In the genomic region with DNA sequence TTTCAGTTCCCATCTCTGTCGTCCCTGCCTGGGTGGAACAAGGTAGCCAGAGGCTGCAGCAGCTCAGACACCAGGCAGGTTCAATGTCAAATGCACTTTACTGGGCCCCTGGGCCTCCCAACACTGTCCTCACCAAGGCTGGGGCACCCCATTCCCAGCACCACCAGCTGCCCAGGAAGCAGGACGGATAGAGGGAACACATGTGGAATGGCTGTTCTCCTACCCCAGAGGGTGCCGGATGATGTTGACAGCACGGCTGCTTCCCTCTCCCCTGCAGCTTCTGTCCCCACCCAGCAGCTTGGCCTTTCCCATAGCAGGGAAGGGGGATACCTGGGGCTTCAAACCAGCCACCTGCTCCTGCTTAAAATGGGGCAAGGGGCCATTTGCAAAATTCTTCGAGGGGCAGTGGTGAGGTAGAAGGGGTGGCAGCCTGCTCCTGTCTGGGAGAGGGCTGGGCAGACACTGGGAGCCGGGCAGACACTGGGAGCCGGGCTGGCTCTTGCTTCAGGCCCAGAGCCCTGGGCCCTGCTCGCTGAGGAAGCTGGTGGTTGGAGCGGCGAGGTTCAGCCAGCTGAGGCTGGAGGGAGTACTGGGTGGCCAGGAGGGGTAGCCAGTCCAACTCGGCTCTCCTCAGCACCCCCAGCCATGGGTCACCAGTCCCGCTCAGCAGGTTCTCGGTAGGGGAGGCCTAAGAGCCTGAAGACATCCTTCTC, we compare ENCODE assay signal across 22 cellular contexts. TPM values are rescaled to one million over a fixed set of nuclear protein-coding genes. Genes with fewer than 3 reads are reported as not detected.
DNase-seq lines count a peak whose midpoint lies in the region; ATAC-seq, FAIRE-seq and TF ChIP-seq lines count a peak whose summit lies in the region.
"Had no signal": no experiment of that assay in that cellular context is flagged by ENCODE, and none has a peak within 500 bp of the region (broad histone marks: within the 10 kb centered on the region; RNA-seq: fewer than 3 reads in every experiment).

No MANE protein-coding gene starts in this region.

- H2BK12ac ChIP-seq in neuronal stem cell (ENCODE audit: low read length), result no peak overlapping the region

- no peak overlapping the region for H3K4me2 ChIP-seq in HepG2 (ENCODE audit: low read depth, low read length)
- H3K4me2 ChIP-seq in neuronal stem cell (ENCODE audit: insufficient read depth, low read length, poor library complexity, severe bottlenecking), result no peak overlapping the region
- H3K4me2 ChIP-seq: BLaER1, GM23338 had no signal

- no peaks in the 10 kb centered on the region for H3K9me3 Mint-ChIP-seq in central memory CD8-positive, alpha-beta T cell
- H3K9me3 Mint-ChIP-seq: CD4-positive, CD25-positive, alpha-beta regulatory T cell had no signal

- no peak overlapping the region for H2BK5ac ChIP-seq in neuronal stem cell (ENCODE audit: low read length)

- peaks cover 0 to 17% of the 10 kb centered on the region in 2 experiments; a peak in 4 of 5 replicates for H3K36me3 ChIP-seq in HepG2 (replicated peaks in 1 of 2; ENCODE audit: control insufficient read depth in 1 of 2, insufficient read depth in 2 of 2, low read length in 2 of 2)
- H3K36me3 ChIP-seq in right lobe of liver, result peaks cover 0 to 20% (median 0%) of the 10 kb centered on the region in 4 donors
- H3K36me3 ChIP-seq in neuronal stem cell (replicated peaks in 1 of 2; ENCODE audit: control insufficient read depth in 2 of 2, insufficient read depth in 2 of 2, low read length in 2 of 2), result peaks cover 25 to 47% of the 10 kb centered on the region in 2 donors
- H3K36me3 ChIP-seq in transverse colon, result peaks cover 0 to 3% (median 0%) of the 10 kb centered on the region in 4 donors

- H3K27ac Mint-ChIP-seq in central memory CD8-positive, alpha-beta T cell (ENCODE audit: low read depth), result peak overlapping the region; percentile 29
- H3K27ac Mint-ChIP-seq: GM23338 had no signal

- H3K4me3 Mint-ChIP-seq in central memory CD8-positive, alpha-beta T cell, result no peak overlapping the region
- H3K4me3 Mint-ChIP-seq: CD4-positive, CD25-positive, alpha-beta regulatory T cell; GM23338; H9 had no signal

- no peak overlapping the region for H3K18ac ChIP-seq in neuronal stem cell (ENCODE audit: low read length)

- TF ChIP-seq POLR2A in HepG2 (IDR thresholded peaks at IDR 0.05; ENCODE audit: insufficient read depth in 1 of 2, low read depth in 2 of 2, low read length in 2 of 2), result no peak
- TF ChIP-seq POLR2A in right lobe of liver (IDR thresholded peaks at IDR 0.05), result no peak
- TF ChIP-seq POLR2A in transverse colon (IDR thresholded peaks at IDR 0.05), result no peak

- TF ChIP-seq CTCF in HepG2 (CRISPR knock-in tag; IDR thresholded peaks at IDR 0.05), result no peak
- TF ChIP-seq CTCF in right lobe of liver (IDR thresholded peaks at IDR 0.05), result no peak
- no peak for TF ChIP-seq CTCF in transverse colon (IDR thresholded peaks at IDR 0.05)

- no peak overlapping the region for H3K4ac ChIP-seq in neuronal stem cell (ENCODE audit: low read length)

- no peak for ATAC-seq in HepG2
- no peak for ATAC-seq in right lobe of liver
- ATAC-seq in central memory CD8-positive, alpha-beta T cell (replicated peaks; ENCODE audit: extremely low read depth, poor library complexity, severe bottlenecking), result no peak
- no peak for ATAC-seq in left lobe of liver
- ATAC-seq: GM23338 had no signal

- no peak overlapping the region for H3K14ac ChIP-seq in neuronal stem cell (ENCODE audit: low read length)

- CTCF ChIA-PET in HepG2 (lab: Yijun Ruan, JAX; ENCODE audit: low intra/inter-chr PET ratio, low total read pairs), result no interaction called here

- H3K4me3 ChIP-seq in HepG2 (replicated peaks in 1 of 3; ENCODE audit: insufficient read depth in 1 of 3, low read depth in 2 of 3, low read length in 3 of 3) (no peak overlapping the region), right lobe of liver (no peak overlapping the region), neuronal stem cell (ENCODE audit: low read length in 2 of 2) (no peak overlapping the region), transverse colon (no peak overlapping the region)
- H3K4me3 ChIP-seq: BLaER1, GM23338, SJSA1 had no signal

- H3K36me3 Mint-ChIP-seq in central memory CD8-positive, alpha-beta T cell (ENCODE audit: insufficient read depth), result peaks cover 5% of the 10 kb centered on the region

- H3K23ac ChIP-seq in neuronal stem cell (ENCODE audit: low read depth, low read length, poor library complexity), result peak overlapping the region; percentile 31

- H3K79me2 ChIP-seq in HepG2 (ENCODE audit: insufficient read depth, low read length), result no peaks in the 10 kb centered on the region

- POLR2A ChIA-PET in HepG2 (lab: Yijun Ruan, JAX), result interaction anchor here (0.9 kb wide), 1 partner anchor 9 kb away, joined by 5 read pairs; a partner anchor contains a TSS

- H3K9me3 ChIP-seq in HepG2 (ENCODE audit: low read length), result no peaks in the 10 kb centered on the region
- no peaks in the 10 kb centered on the region for H3K9me3 ChIP-seq in right lobe of liver
- H3K9me3 ChIP-seq in neuronal stem cell (replicated peaks in 1 of 2; ENCODE audit: control insufficient read depth in 2 of 2, insufficient read depth in 1 of 2, low read depth in 1 of 2, low read length in 2 of 2), result no peaks in the 10 kb centered on the region
- no peaks in the 10 kb centered on the region for H3K9me3 ChIP-seq in transverse colon
- H3K9me3 ChIP-seq: BLaER1, SJSA1 had no signal

- WGBS in HepG2 (ENCODE audit: low lambda C conversion rate), result 87% methylated on average over 7 of the region's 13 CpGs
- 80% methylated on average over 1 of the region's 13 CpGs for WGBS in right lobe of liver (ENCODE audit: insufficient coverage, low coverage, low lambda C conversion rate, missing lambda C conversion rate)
- WGBS in neuronal stem cell (ENCODE audit: extremely low coverage in 2 of 2, insufficient read length in 2 of 2, insufficient replicate concordance in 1 of 2), 2 donors, result no CpG with 5 or more reads among the region's 13 CpGs
- WGBS in transverse colon (ENCODE audit: low coverage in 1 of 2), 2 donors, result 83% methylated on average over 13 of the region's 13 CpGs; no CpG with 5 or more reads in 1 of the 2 donors

- H3K27ac ChIP-seq in HepG2 (ENCODE audit: extremely low read length, insufficient read depth, low read length), result no peak overlapping the region
- H3K27ac ChIP-seq in right lobe of liver, result no peak overlapping the region
- H3K27ac ChIP-seq in neuronal stem cell (replicated peaks; ENCODE audit: low read length), result no peak overlapping the region
- no peak overlapping the region for H3K27ac ChIP-seq in transverse colon
- H3K27ac ChIP-seq: BLaER1, SJSA1 had no signal

- TF ChIP-seq EP300 in HepG2 (IDR thresholded peaks at IDR 0.05; ENCODE audit: low read depth in 2 of 2, low read length in 2 of 2) (no peak), HepG2 (CRISPR knock-in tag; IDR thresholded peaks at IDR 0.05; ENCODE audit: borderline replicate concordance) (no peak), transverse colon (IDR thresholded peaks at IDR 0.05; ENCODE audit: low read depth) (no peak)

- H3K27me3 Mint-ChIP-seq in central memory CD8-positive, alpha-beta T cell, result no peaks in the 10 kb centered on the region
- H3K27me3 Mint-ChIP-seq: CD4-positive, CD25-positive, alpha-beta regulatory T cell had no signal

- no TSS peak for BruUV-seq in HepG2 (replicated peaks; lab: Mats Ljungman, UMichigan)

- H3K79me1 ChIP-seq in neuronal stem cell (ENCODE audit: low read depth, low read length), result no peaks in the 10 kb centered on the region

- in situ Hi-C loops in HepG2 (cut with HindIII; ENCODE audit: extremely low pct_ligation_motif_present, low pct_unique_long_range_greater_than_20kb) (no loop called here), transverse colon (cut with MboI; ENCODE audit: low pct_ligation_motif_present in 1 of 4, low pct_unique_long_range_greater_than_20kb in 1 of 4, low sequenced_read_pairs in 3 of 4) (no loop called here)

- H4K20me1 ChIP-seq in HepG2 (ENCODE audit: insufficient read depth, low read length), result no peaks in the 10 kb centered on the region
- H4K20me1 ChIP-seq: BLaER1 had no signal

- intact Hi-C loops in HepG2 (cut with micrococcal nuclease; ENCODE audit: unreplicated experiment) (no loop called here), right lobe of liver (cut with DNase I) (no loop called here), transverse colon (cut with DNase I; ENCODE audit: low total_unique reads) (no loop called here)

- H3K4me1 ChIP-seq in HepG2 (ENCODE audit: insufficient read depth, low read length), result no peaks in the 10 kb centered on the region
- no peaks in the 10 kb centered on the region for H3K4me1 ChIP-seq in right lobe of liver
- H3K4me1 ChIP-seq in neuronal stem cell (ENCODE audit: control insufficient read depth in 2 of 2, insufficient read depth in 1 of 2, low read depth in 1 of 2, low read length in 2 of 2), result peaks cover 0 to 13% of the 10 kb centered on the region in 2 donors
- no peaks in the 10 kb centered on the region for H3K4me1 ChIP-seq in transverse colon
- H3K4me1 ChIP-seq: BLaER1 had no signal

- H3K27me3 ChIP-seq in HepG2 (ENCODE audit: control insufficient read depth in 1 of 2, insufficient read depth in 2 of 2, low read length in 2 of 2), result no peaks in the 10 kb centered on the region
- H3K27me3 ChIP-seq in right lobe of liver, result no peaks in the 10 kb centered on the region
- H3K27me3 ChIP-seq in neuronal stem cell (ENCODE audit: control insufficient read depth in 3 of 3, insufficient read depth in 3 of 3, low read depth in 1 of 3, low read length in 3 of 3), result no peaks in the 10 kb centered on the region
- H3K27me3 ChIP-seq in transverse colon, result no peaks in the 10 kb centered on the region
- H3K27me3 ChIP-seq: BLaER1, SJSA1 had no signal

- H4K8ac ChIP-seq in neuronal stem cell (ENCODE audit: low read depth, low read length), result no peak overlapping the region

- H2AK5ac ChIP-seq in neuronal stem cell (ENCODE audit: low read depth, low read length), result no peak overlapping the region

- H2AFZ ChIP-seq in HepG2 (ENCODE audit: low read length) (no peak overlapping the region), neuronal stem cell (ENCODE audit: low read length) (no peak overlapping the region)
- H2AFZ ChIP-seq: GM23338 had no signal

- FAIRE-seq in HepG2 (lab: Jason Lieb, UNC), result no peak
- FAIRE-seq: A204.1, RCC 7860 had no signal

- no peak overlapping the region for H4K91ac ChIP-seq in neuronal stem cell (ENCODE audit: low read depth, low read length, poor library complexity)

- H2BK15ac ChIP-seq in neuronal stem cell (ENCODE audit: low read length), result no peak overlapping the region

- H3K4me1 Mint-ChIP-seq in central memory CD8-positive, alpha-beta T cell, result no peaks in the 10 kb centered on the region

- H3K9ac ChIP-seq in HepG2 (ENCODE audit: insufficient read depth, low read depth, low read length) (no peak overlapping the region), neuronal stem cell (ENCODE audit: low read depth, low read length, poor library complexity) (no peak overlapping the region)
- H3K9ac ChIP-seq: BLaER1 had no signal

- DNase-seq in HepG2 (ENCODE audit: low spot score) (no peak), right lobe of liver (no peak), neuronal stem cell (ENCODE audit: low spot score) (no peak), NCI-H146 treated with DMSO at 0.1 percent for 48 hours (lab: John Stamatoyannopoulos, UW; ENCODE audit: unreplicated experiment) (no peak), left lobe of liver (ENCODE audit: low spot score) (no peak), transverse colon (no peak)
- DNase-seq in central memory CD8-positive, alpha-beta T cell (ENCODE audit: low spot score in 2 of 2), result no peak
- DNase-seq: CD4-positive, CD25-positive, alpha-beta regulatory T cell; DMS153; H9; NCI-H1092; NCI-H1417 treated with DMSO at 0.1 percent for 48 hours; NCI-H187 treated with DMSO at 0.1 percent for 48 hours; NCI-H2171 treated with DMSO at 0.1 percent for 48 hours; NCI-H446; NCI-H524 treated with DMSO at 0.1 percent for 48 hours; NCI-H774 had no signal

- no peak for TF ChIP-seq RAD21 in HepG2 (CRISPR knock-in tag; IDR thresholded peaks at IDR 0.05)

- H2BK120ac ChIP-seq in neuronal stem cell (ENCODE audit: low read depth, low read length), result no peak overlapping the region

RNA-seq across cellular contexts. Expression of a gene that starts 9.1 kb away (rescaled TPM):
- total RNA-seq in HepG2 (2016; rRNA removed; fragmentation: Illumina TruSeq; extraction: Trizol), result 8.1 and 13.8 TPM in 2 replicates
- total RNA-seq in HepG2 (2016; cell fraction: cytosol; rRNA removed; fragmentation: Illumina TruSeq; extraction: Trizol; ENCODE audit: low read depth), result 6.3 and 7.5 TPM in 2 replicates
- 8.8 and 13.2 TPM in 2 replicates for total RNA-seq in HepG2 (2016; cell fraction: insoluble cytoplasmic fraction; rRNA removed; fragmentation: Illumina TruSeq; extraction: Trizol)
- 10.8 and 13.5 TPM in 2 replicates for total RNA-seq in HepG2 (2016; cell fraction: membrane; rRNA removed; fragmentation: Illumina TruSeq; extraction: Trizol)
- total RNA-seq in HepG2 (2016; cell fraction: nucleus; rRNA removed; fragmentation: Illumina TruSeq; extraction: Trizol), result 13.0 and 17.9 TPM in 2 replicates
- polyA plus RNA-seq in HepG2 (2011; rRNA removed), result 19.1 and 25.0 TPM in 2 replicates
- 13.4 and 19.7 TPM in 2 replicates for polyA plus RNA-seq in HepG2 (2011; cell fraction: cytosol; rRNA removed)
- 60.4 and 68.5 TPM in 2 replicates for polyA plus RNA-seq in HepG2 (2011; cell fraction: nucleus; rRNA removed)
- polyA plus RNA-seq in HepG2 (2012), result 15.2 and 18.1 TPM in 2 replicates
- polyA plus RNA-seq in HepG2 (2016; cell fraction: cytosol; fragmentation: Illumina TruSeq; extraction: Trizol; ENCODE audit: low read depth), result 4.0 and 5.6 TPM in 2 replicates
- polyA plus RNA-seq in HepG2 (2016; cell fraction: insoluble cytoplasmic fraction; fragmentation: Illumina TruSeq; extraction: Trizol; ENCODE audit: low read depth), result 9.5 and 10.7 TPM in 2 replicates
- polyA plus RNA-seq in HepG2 (2016; cell fraction: membrane; fragmentation: Illumina TruSeq; extraction: Trizol; ENCODE audit: low read depth), result 9.1 and 10.4 TPM in 2 replicates
- 29.0 and 32.0 TPM in 2 replicates for polyA plus RNA-seq in HepG2 (2016; cell fraction: nucleus; fragmentation: Illumina TruSeq; extraction: Trizol; ENCODE audit: insufficient read depth, low read depth)
- polyA minus RNA-seq in HepG2 (2011; rRNA and poly(A)+ RNA removed; ENCODE audit: low replicate concordance), result 66.0 and 72.8 TPM in 2 replicates
- 13.5 and 15.3 TPM in 2 replicates for polyA minus RNA-seq in HepG2 (2011; cell fraction: cytosol; rRNA and poly(A)+ RNA removed)
- polyA minus RNA-seq in HepG2 (2011; cell fraction: nucleus; rRNA and poly(A)+ RNA removed), result 32.6 and 36.1 TPM in 2 replicates
- 10 to 100 TPM in 4 of 6 experiments, 1 to 10 TPM in 2; 8.4 to 15.5 (median 13.2) TPM for total RNA-seq in right lobe of liver
- 16.0 TPM for polyA plus RNA-seq in neuronal stem cell (2013, experiment 1 of 2)
- polyA plus RNA-seq in neuronal stem cell (2013, experiment 2 of 2), result 15.3 TPM
- total RNA-seq in left lobe of liver, result 16.6 TPM
- 10 to 100 TPM; 23.9 to 89.8 (median 29.8) TPM for total RNA-seq in transverse colon

RNA-seq across cellular contexts. Expression of a gene that starts 9.2 kb away (rescaled TPM):
- 25.2 and 32.8 TPM in 2 replicates for total RNA-seq in HepG2 (2016; rRNA removed; fragmentation: Illumina TruSeq; extraction: Trizol)
- total RNA-seq in HepG2 (2016; cell fraction: cytosol; rRNA removed; fragmentation: Illumina TruSeq; extraction: Trizol; ENCODE audit: low read depth), result 8.6 and 8.8 TPM in 2 replicates
- total RNA-seq in HepG2 (2016; cell fraction: insoluble cytoplasmic fraction; rRNA removed; fragmentation: Illumina TruSeq; extraction: Trizol), result 23.9 and 34.8 TPM in 2 replicates
- 11.3 and 11.5 TPM in 2 replicates for total RNA-seq in HepG2 (2016; cell fraction: membrane; rRNA removed; fragmentation: Illumina TruSeq; extraction: Trizol)
- total RNA-seq in HepG2 (2016; cell fraction: nucleus; rRNA removed; fragmentation: Illumina TruSeq; extraction: Trizol), result 11.3 and 13.2 TPM in 2 replicates
- 22.7 and 27.0 TPM in 2 replicates for polyA plus RNA-seq in HepG2 (2011; rRNA removed)
- polyA plus RNA-seq in HepG2 (2011; cell fraction: cytosol; rRNA removed), result 30.3 and 33.4 TPM in 2 replicates
- 17.2 and 17.5 TPM in 2 replicates for polyA plus RNA-seq in HepG2 (2011; cell fraction: nucleus; rRNA removed)
- 8.8 and 16.2 TPM in 2 replicates for polyA plus RNA-seq in HepG2 (2012)
- polyA plus RNA-seq in HepG2 (2016; cell fraction: cytosol; fragmentation: Illumina TruSeq; extraction: Trizol; ENCODE audit: low read depth), result 7.7 and 9.1 TPM in 2 replicates
- 30.4 and 30.5 TPM in 2 replicates for polyA plus RNA-seq in HepG2 (2016; cell fraction: insoluble cytoplasmic fraction; fragmentation: Illumina TruSeq; extraction: Trizol; ENCODE audit: low read depth)
- 8.6 and 8.8 TPM in 2 replicates for polyA plus RNA-seq in HepG2 (2016; cell fraction: membrane; fragmentation: Illumina TruSeq; extraction: Trizol; ENCODE audit: low read depth)
- polyA plus RNA-seq in HepG2 (2016; cell fraction: nucleus; fragmentation: Illumina TruSeq; extraction: Trizol; ENCODE audit: insufficient read depth, low read depth), result 12.5 and 17.0 TPM in 2 replicates
- 10.5 and 19.2 TPM in 2 replicates for polyA minus RNA-seq in HepG2 (2011; rRNA and poly(A)+ RNA removed; ENCODE audit: low replicate concordance)
- 4.8 and 4.9 TPM in 2 replicates for polyA minus RNA-seq in HepG2 (2011; cell fraction: cytosol; rRNA and poly(A)+ RNA removed)
- 14.7 and 16.1 TPM in 2 replicates for polyA minus RNA-seq in HepG2 (2011; cell fraction: nucleus; rRNA and poly(A)+ RNA removed)
- total RNA-seq in right lobe of liver, result 1 to 10 TPM; 2.2 to 4.3 (median 3.5) TPM
- polyA plus RNA-seq in neuronal stem cell (2013, experiment 1 of 2), result 39.1 TPM
- 37.9 TPM for polyA plus RNA-seq in neuronal stem cell (2013, experiment 2 of 2)
- 3.6 TPM for total RNA-seq in left lobe of liver
- total RNA-seq in transverse colon, result 10 to 100 TPM in 2 of 4 donors, 1 to 10 TPM in 1, not detected in 1; 8.2 to 15.7 (median 13.5) TPM
- total RNA-seq: CD4-positive, CD25-positive, alpha-beta regulatory T cell had no signal
